In the genomic region with DNA sequence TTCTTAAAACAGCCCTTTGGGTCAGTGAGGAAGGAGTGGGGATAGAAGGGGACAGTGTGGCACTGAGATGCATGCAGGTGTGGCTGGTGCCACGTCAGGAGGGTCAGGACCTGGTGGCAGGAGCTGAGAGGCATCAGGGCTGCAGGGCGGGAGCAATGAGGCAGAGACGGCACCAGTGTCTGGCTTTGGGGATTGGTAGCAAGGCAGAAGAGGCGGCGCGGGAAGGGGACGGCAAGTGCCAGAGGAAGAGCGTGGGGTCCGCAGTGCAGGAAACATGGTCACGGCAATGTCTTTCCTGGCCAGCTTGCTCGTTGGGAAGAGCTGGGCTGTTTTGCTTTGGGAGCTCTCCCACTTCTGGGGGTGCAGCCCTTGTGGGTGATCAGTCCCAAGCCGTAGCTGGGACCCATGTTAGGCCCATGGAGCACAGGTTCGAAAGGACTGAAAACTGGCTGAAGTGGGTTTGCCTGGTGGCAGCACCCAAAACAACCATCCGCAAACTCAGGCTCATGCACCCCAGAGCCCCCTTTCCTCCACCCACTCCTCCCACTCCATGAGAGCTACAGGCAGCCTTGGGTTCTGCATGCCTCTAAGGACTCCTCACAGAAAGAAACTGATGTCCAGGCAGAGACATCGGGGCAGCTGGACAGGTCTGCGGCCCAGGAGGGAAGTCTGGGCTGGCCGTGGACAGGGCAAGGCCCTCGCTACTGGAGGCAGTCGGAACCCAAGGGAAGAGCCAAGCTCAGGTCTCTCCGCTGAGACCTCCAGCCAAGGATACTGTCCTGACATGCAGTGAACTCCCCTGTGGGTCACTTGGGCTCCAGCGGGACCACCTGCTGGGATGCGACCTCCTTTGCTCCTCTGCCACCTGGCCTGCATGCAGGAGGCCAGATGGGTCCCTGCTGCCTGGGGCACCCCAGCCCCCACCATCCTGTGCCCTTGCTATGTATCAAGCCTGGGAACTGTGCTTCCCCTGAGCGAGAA, we compare ENCODE assay signal across 29 cellular contexts.
DNase-seq lines count a peak whose midpoint lies in the region; ATAC-seq and TF ChIP-seq lines count a peak whose summit lies in the region.
"Had no signal": no experiment of that assay in that cellular context is flagged by ENCODE, and none has a peak within 500 bp of the region (broad histone marks: within the 10 kb centered on the region; RNA-seq: fewer than 3 reads in every experiment).

No MANE protein-coding gene starts in this region.

- H3K9me3 ChIP-seq in lower lobe of right lung (no peaks in the 10 kb centered on the region), OCI-LY7 (ENCODE audit: low read length) (no peaks in the 10 kb centered on the region)
- H3K9me3 ChIP-seq: Caco-2, HAP-1, thoracic aorta had no signal

- H3K36me3 ChIP-seq in lower lobe of right lung (no peaks in the 10 kb centered on the region), OCI-LY7 (ENCODE audit: insufficient read depth, low read length) (no peaks in the 10 kb centered on the region)
- H3K36me3 ChIP-seq: BLaER1 treated with 17β-estradiol and CSF1 and Interleukin-3, amounts not matched to agents 10 nM and 100 nM; HAP-1; thoracic aorta had no signal

- H3K27ac ChIP-seq in lower lobe of right lung (no peak overlapping the region), foreskin keratinocyte (no peak overlapping the region), OCI-LY7 (ENCODE audit: low read depth, low read length, poor library complexity, severe bottlenecking) (no peak overlapping the region)
- H3K27ac ChIP-seq: 22Rv1; BLaER1 treated with 17β-estradiol and CSF1 and Interleukin-3, amounts not matched to agents 10 nM and 100 nM; thoracic aorta had no signal

- H4K20me1 ChIP-seq in OCI-LY7 (ENCODE audit: insufficient read depth, low read length): no peaks in the 10 kb centered on the region
- H4K20me1 ChIP-seq: BLaER1 treated with 17β-estradiol and CSF1 and Interleukin-3, amounts not matched to agents 10 nM and 100 nM had no signal

- H3K36me3 Mint-ChIP-seq in CD14-positive monocyte (no peaks in the 10 kb centered on the region), chondrocyte (ENCODE audit: low read depth) (peaks cover 10% of the 10 kb centered on the region)
- H3K36me3 Mint-ChIP-seq: brain; naive thymus-derived CD8-positive, alpha-beta T cell had no signal

- POLR2A ChIA-PET in OCI-LY7 (lab: Charles Lee): no interaction called here

- CTCF ChIA-PET in OCI-LY7 (lab: Charles Lee; ENCODE audit: unreplicated experiment): no interaction called here

- ATAC-seq in lower lobe of right lung (no peak), foreskin keratinocyte (no peak)
- ATAC-seq: activated T-cell treated with anti-CD3 and anti-CD28 coated beads, Interleukin-2, amount 50 U/mL, for 4 hours; naive thymus-derived CD8-positive, alpha-beta T cell had no signal

- H3K9me2 ChIP-seq in OCI-LY7 (ENCODE audit: insufficient read depth, low read length): no peaks in the 10 kb centered on the region

- H3K4me3 ChIP-seq in lower lobe of right lung (no peak overlapping the region), OCI-LY7 (ENCODE audit: low read depth, low read length, poor library complexity, severe bottlenecking) (no peak overlapping the region)
- H3K4me3 ChIP-seq: BLaER1 treated with 17β-estradiol and CSF1 and Interleukin-3, amounts not matched to agents 10 nM and 100 nM; HAP-1; thoracic aorta had no signal

- TF ChIP-seq CTCF in CD14-positive monocyte (IDR thresholded peaks at IDR 0.05): no peak
- no peak for TF ChIP-seq CTCF in chondrocyte (IDR thresholded peaks at IDR 0.05)
- TF ChIP-seq CTCF in lower lobe of right lung (IDR thresholded peaks at IDR 0.05): no peak
- TF ChIP-seq CTCF in foreskin keratinocyte (conservative IDR thresholded peaks at IDR 0.05): no peak
- no peak for TF ChIP-seq CTCF in OCI-LY7 (conservative IDR thresholded peaks at IDR 0.05; ENCODE audit: low read length)

- H3K27ac Mint-ChIP-seq in CD14-positive monocyte (no peak overlapping the region), chondrocyte (ENCODE audit: unreplicated experiment) (no peak overlapping the region)
- H3K27ac Mint-ChIP-seq: activated CD4-positive, alpha-beta T cell treated with anti-CD3 and anti-CD28 coated beads, Interleukin-2, amount 10 ng/mL, durations not matched to agents 7 days and 5 days; brain; stimulated activated naive CD8-positive, alpha-beta T cell treated with anti-CD3 and anti-CD28 coated beads, Interleukin-15, Interleukin-2, amounts not matched to agents 100 ng/mL and 50 ng/mL, for 24 hours had no signal

- H3K27me3 Mint-ChIP-seq in CD14-positive monocyte (ENCODE audit: low read depth in 3 of 3) (peaks cover 9 to 20% (median 11%) of the 10 kb centered on the region in 3 donors), chondrocyte (ENCODE audit: low read depth) (no peaks in the 10 kb centered on the region)
- H3K27me3 Mint-ChIP-seq: activated CD4-positive, alpha-beta T cell treated with anti-CD3 and anti-CD28 coated beads, Interleukin-2, amount 10 ng/mL, durations not matched to agents 7 days and 5 days; stimulated activated naive CD8-positive, alpha-beta T cell treated with anti-CD3 and anti-CD28 coated beads, Interleukin-15, Interleukin-2, amounts not matched to agents 100 ng/mL and 50 ng/mL, for 24 hours had no signal

- peaks cover 5 to 36% (median 23%) of the 10 kb centered on the region in 7 donors for H3K9me3 Mint-ChIP-seq in CD14-positive monocyte
- peaks cover 7% of the 10 kb centered on the region for H3K9me3 Mint-ChIP-seq in chondrocyte (ENCODE audit: low read depth)
- H3K9me3 Mint-ChIP-seq: activated T-cell treated with anti-CD3 and anti-CD28 coated beads, Interleukin-2, amount 50 U/mL, for 4 hours had no signal

- H3K4me1 ChIP-seq in lower lobe of right lung (peaks cover 12% of the 10 kb centered on the region), foreskin keratinocyte (no peaks in the 10 kb centered on the region), OCI-LY7 (ENCODE audit: insufficient read depth, low read length, poor library complexity, severe bottlenecking) (no peaks in the 10 kb centered on the region)
- H3K4me1 ChIP-seq: Caco-2, HAP-1 had no signal

- no peak overlapping the region for H2AFZ ChIP-seq in OCI-LY7 (ENCODE audit: low read length)

- no peaks in the 10 kb centered on the region for H3K79me2 ChIP-seq in OCI-LY7 (ENCODE audit: insufficient read depth, low read depth, low read length)

- peaks cover 9% of the 10 kb centered on the region for H3K27me3 ChIP-seq in lower lobe of right lung (ENCODE audit: low read depth)
- no peaks in the 10 kb centered on the region for H3K27me3 ChIP-seq in foreskin keratinocyte
- H3K27me3 ChIP-seq: BLaER1 treated with 17β-estradiol and CSF1 and Interleukin-3, amounts not matched to agents 10 nM and 100 nM had no signal

- DNase-seq in DMS 273 (lab: John Stamatoyannopoulos, UW; ENCODE audit: unreplicated experiment) (peak; percentile 16), DMS 273 treated with DMSO at 0.1 percent for 48 hours (lab: John Stamatoyannopoulos, UW) (no peak), CD14-positive monocyte (ENCODE audit: low spot score) (peak; percentile 22), chondrocyte (ENCODE audit: low spot score) (peak; percentile 80), lower lobe of right lung (peak; percentile 45), foreskin keratinocyte (no peak), superior temporal gyrus (ENCODE audit: extremely low spot score) (no peak), OCI-LY7 (ENCODE audit: low spot score) (no peak)
- DNase-seq: activated CD4-positive, alpha-beta T cell treated with anti-CD3 and anti-CD28 coated beads, Interleukin-2, amount 10 ng/mL, durations not matched to agents 7 days and 5 days; activated naive CD4-positive, alpha-beta T cell; activated T-cell treated with anti-CD3 and anti-CD28 coated beads, Interleukin-2, amount 50 U/mL, for 4 hours; DMS79; effector CD8-positive, alpha-beta T cell; GDM1; Kasumi-1; NCI-H1436 treated with DMSO at 0.1 percent for 48 hours; NCI-H226; NCI-H69; occipital lobe; stimulated activated CD4-positive, alpha-beta T cell treated with anti-CD3 and anti-CD28 coated beads, Interleukin-2, amount 100 ng/mL, for 24 hours; T1000 had no signal

- H3K4me2 ChIP-seq in OCI-LY7 (ENCODE audit: low read length): no peak overlapping the region
- H3K4me2 ChIP-seq: BLaER1 treated with 17β-estradiol and CSF1 and Interleukin-3, amounts not matched to agents 10 nM and 100 nM had no signal

- BruUV-seq in OCI-LY7 (replicated peaks; lab: Mats Ljungman, UMichigan): no TSS peak

- H3K4me1 Mint-ChIP-seq in CD14-positive monocyte (peaks cover 7% of the 10 kb centered on the region), chondrocyte (ENCODE audit: low read depth) (no peaks in the 10 kb centered on the region)
- H3K4me1 Mint-ChIP-seq: activated CD4-positive, alpha-beta T cell treated with anti-CD3 and anti-CD28 coated beads, Interleukin-2, amount 10 ng/mL, durations not matched to agents 7 days and 5 days had no signal

- no peak overlapping the region for H3K4me3 Mint-ChIP-seq in CD14-positive monocyte
- no peak overlapping the region for H3K4me3 Mint-ChIP-seq in chondrocyte (ENCODE audit: unreplicated experiment)
- H3K4me3 Mint-ChIP-seq: activated CD4-positive, alpha-beta T cell treated with anti-CD3 and anti-CD28 coated beads, Interleukin-2, amount 10 ng/mL, durations not matched to agents 7 days and 5 days; activated T-cell treated with anti-CD3 and anti-CD28 coated beads, Interleukin-2, amount 50 U/mL, for 4 hours; brain; stimulated activated naive CD8-positive, alpha-beta T cell treated with anti-CD3 and anti-CD28 coated beads, Interleukin-15, Interleukin-2, amounts not matched to agents 100 ng/mL and 50 ng/mL, for 24 hours had no signal

- intact Hi-C loops in CD14-positive monocyte (cut with micrococcal nuclease) (loop anchor here in 1 of 2 donors (5.0 kb wide), 1 partner anchor 328 kb away; no protein-coding TSS in a partner anchor), lower lobe of right lung (cut with DNase I) (loop anchor here (10.0 kb wide), 1 partner anchor 330 kb away; no protein-coding TSS in a partner anchor), OCI-LY7 (cut with micrococcal nuclease; ENCODE audit: unreplicated experiment) (no loop called here)

Comparison
In these comparisons a context has a peak if more than half of its experiments do, and no peak if none do; other contexts are left out.
1. DNase-seq: peak in DMS 273 (single experiment), CD14-positive monocyte (single experiment), chondrocyte (single experiment) and lower lobe of right lung (single experiment); none in DMS 273 treated with DMSO at 0.1 percent for 48 hours (single experiment), foreskin keratinocyte (0 of 2), superior temporal gyrus (single experiment) and OCI-LY7 (single experiment).